11 cellular contexts compared by ENCODE assay signal in genomic region chr19:6417713-6418561, GRCh38. TPM values are rescaled to one million over a fixed set of nuclear protein-coding genes. Genes with fewer than 3 reads are reported as not detected.
DNase-seq lines count a peak whose midpoint lies in the region; ATAC-seq, FAIRE-seq and TF ChIP-seq lines count a peak whose summit lies in the region.
"Had no signal": no experiment of that assay in that cellular context is flagged by ENCODE, and none has a peak within 500 bp of the region (broad histone marks: within the 10 kb centered on the region; RNA-seq: fewer than 3 reads in every experiment).

No MANE protein-coding gene starts in this region.

- H3K27me3 Mint-ChIP-seq in glutamatergic neuron (ENCODE audit: unreplicated experiment), result peaks cover 3% of the 10 kb centered on the region

- no peak overlapping the region for H3K27ac ChIP-seq in cardiac muscle cell
- H3K27ac ChIP-seq: HL-60 had no signal

- no peak overlapping the region for H3K27ac Mint-ChIP-seq in glutamatergic neuron (ENCODE audit: unreplicated experiment)

- H3K9me3 ChIP-seq in cardiac muscle cell (ENCODE audit: low read depth), result no peaks in the 10 kb centered on the region

- peaks cover 4% of the 10 kb centered on the region for H3K9me3 Mint-ChIP-seq in glutamatergic neuron (ENCODE audit: unreplicated experiment)

- no peaks in the 10 kb centered on the region for H3K27me3 ChIP-seq in cardiac muscle cell

- ATAC-seq in HG02938 (IDR thresholded peaks at IDR 0.05; ENCODE audit: unreplicated experiment), result no peak
- ATAC-seq in GM21360 (IDR thresholded peaks at IDR 0.05; ENCODE audit: unreplicated experiment), result no peak

- H3K36me3 ChIP-seq in cardiac muscle cell, result peaks cover 66% of the 10 kb centered on the region

- no peak for DNase-seq in GM12891 (ENCODE audit: insufficient read length, low spot score)
- peak in 1 of 2 donors; percentile 37 for DNase-seq in cardiac muscle cell (ENCODE audit: low read depth in 1 of 2, low spot score in 1 of 2)
- peak; percentile 36 for DNase-seq in putamen (ENCODE audit: low spot score)
- no peak for DNase-seq in glutamatergic neuron
- no peak for DNase-seq in NOMO-1 treated with DMSO at 0.1 percent for 48 hours (lab: John Stamatoyannopoulos, UW; ENCODE audit: unreplicated experiment)
- DNase-seq: OCI-M1 had no signal

- peak; percentile 6; the same call in 1 of the 2 replicates for TF ChIP-seq POLR2A in GM12891 (IDR thresholded peaks at IDR 0.05; ENCODE audit: low read depth, low read length)

- H3K36me3 Mint-ChIP-seq in glutamatergic neuron (ENCODE audit: unreplicated experiment), result no peaks in the 10 kb centered on the region

- TF ChIP-seq CTCF in WI38 (IDR thresholded peaks at IDR 0.05; ENCODE audit: low read depth, low read length) (peak; percentile 25; the same call in 1 of the 2 replicates), cardiac muscle cell (IDR thresholded peaks at IDR 0.05; ENCODE audit: low read depth, low read length) (peak; percentile 49), glutamatergic neuron (IDR thresholded peaks at IDR 0.05; ENCODE audit: partially characterized antibody, unreplicated experiment) (no peak)

- FAIRE-seq in GM12891 (lab: Jason Lieb, UNC), result no peak
- FAIRE-seq: keratinocyte had no signal

- H3K4me1 Mint-ChIP-seq in glutamatergic neuron (ENCODE audit: low read depth, unreplicated experiment), result peaks cover 10% of the 10 kb centered on the region

- H3K4me3 ChIP-seq in WI38 (ENCODE audit: low read depth, low read length), result no peak overlapping the region
- H3K4me3 ChIP-seq in cardiac muscle cell, result no peak overlapping the region

- H3K4me1 ChIP-seq in cardiac muscle cell (ENCODE audit: low read depth), result peaks cover 7% of the 10 kb centered on the region

- H3K4me3 Mint-ChIP-seq in glutamatergic neuron (ENCODE audit: unreplicated experiment), result no peak overlapping the region

TF ChIP-seq in GM12891, 5 proteins besides CTCF, POLR2A, EP300 and RAD21:
- TF ChIP-seq SPI1 (IDR thresholded peaks at IDR 0.05; ENCODE audit: low read depth, low read length) (no peak), POLR2AphosphoS5 (IDR thresholded peaks at IDR 0.05; ENCODE audit: low read depth, low read length) (peak; percentile 19)

RNA-seq across cellular contexts. Expression of gene KHSRP, which starts 6.7 kb away (rescaled TPM):
- polyA plus RNA-seq in GM12891 (2012; ENCODE audit: low read depth, missing spikeins), result 179 TPM
- total RNA-seq in cardiac muscle cell, result 237 and 320 TPM in 2 replicates
- polyA plus RNA-seq in cardiac muscle cell, result 262 and 350 TPM in 2 replicates
- 318 TPM for total RNA-seq in glutamatergic neuron (ENCODE audit: unreplicated experiment)

RNA-seq across cellular contexts. Expression of gene SLC25A41, which starts 15.6 kb away (rescaled TPM):
- 0.36 TPM for polyA plus RNA-seq in GM12891 (2012; ENCODE audit: low read depth, missing spikeins)
- total RNA-seq in cardiac muscle cell (1.0 and 1.9 TPM in 2 replicates), glutamatergic neuron (ENCODE audit: unreplicated experiment) (0.29 TPM)
- polyA plus RNA-seq in cardiac muscle cell, result 0.96 and 1.7 TPM in 2 replicates
- polyA plus RNA-seq: keratinocyte had no signal

RNA-seq across cellular contexts. Expression of gene GTF2F1, which starts 25.0 kb away (rescaled TPM):
- polyA plus RNA-seq in GM12891 (2012; ENCODE audit: low read depth, missing spikeins), result 61.4 TPM
- total RNA-seq in cardiac muscle cell (81.3 and 96.7 TPM in 2 replicates), glutamatergic neuron (ENCODE audit: unreplicated experiment) (56.0 TPM)
- polyA plus RNA-seq in cardiac muscle cell, result 37.7 and 43.0 TPM in 2 replicates

RNA-seq across cellular contexts. Expression of gene SLC25A23, which starts 41.7 kb away (rescaled TPM):
- 34.7 TPM for polyA plus RNA-seq in GM12891 (2012; ENCODE audit: low read depth, missing spikeins)
- total RNA-seq in cardiac muscle cell (157 and 207 TPM in 2 replicates), glutamatergic neuron (ENCODE audit: unreplicated experiment) (30.2 TPM)
- 125 and 143 TPM in 2 replicates for polyA plus RNA-seq in cardiac muscle cell

RNA-seq across cellular contexts. Expression of gene PSPN, which starts 42.2 kb away (rescaled TPM):
- polyA plus RNA-seq in GM12891 (2012; ENCODE audit: low read depth, missing spikeins), result 0.64 TPM
- total RNA-seq in cardiac muscle cell, result 1.9 and 3.0 TPM in 2 replicates
- polyA plus RNA-seq in cardiac muscle cell, result 2.7 and 3.0 TPM in 2 replicates
- 2.3 TPM for total RNA-seq in glutamatergic neuron (ENCODE audit: unreplicated experiment)
